Comparison of ENCODE assay signal across 2 cellular contexts in genomic region chr1:6445062-6445763, GRCh38.
TF ChIP-seq lines count a peak whose summit lies in the region.

No MANE protein-coding gene starts in this region.

TF ChIP-seq in SK-N-SH treated with all-trans-retinoic acid at 6 μM for 48 hours, 23 proteins besides CTCF, POLR2A, EP300 and RAD21:
- TF ChIP-seq ZNF70 (CRISPR knock-in tag; IDR thresholded peaks at IDR 0.05) = no peak
- no peak for TF ChIP-seq GLIS3 (CRISPR knock-in tag; IDR thresholded peaks at IDR 0.05)
- no peak for TF ChIP-seq ZFP3 (CRISPR knock-in tag; IDR thresholded peaks at IDR 0.05)
- TF ChIP-seq, protein P1, sequence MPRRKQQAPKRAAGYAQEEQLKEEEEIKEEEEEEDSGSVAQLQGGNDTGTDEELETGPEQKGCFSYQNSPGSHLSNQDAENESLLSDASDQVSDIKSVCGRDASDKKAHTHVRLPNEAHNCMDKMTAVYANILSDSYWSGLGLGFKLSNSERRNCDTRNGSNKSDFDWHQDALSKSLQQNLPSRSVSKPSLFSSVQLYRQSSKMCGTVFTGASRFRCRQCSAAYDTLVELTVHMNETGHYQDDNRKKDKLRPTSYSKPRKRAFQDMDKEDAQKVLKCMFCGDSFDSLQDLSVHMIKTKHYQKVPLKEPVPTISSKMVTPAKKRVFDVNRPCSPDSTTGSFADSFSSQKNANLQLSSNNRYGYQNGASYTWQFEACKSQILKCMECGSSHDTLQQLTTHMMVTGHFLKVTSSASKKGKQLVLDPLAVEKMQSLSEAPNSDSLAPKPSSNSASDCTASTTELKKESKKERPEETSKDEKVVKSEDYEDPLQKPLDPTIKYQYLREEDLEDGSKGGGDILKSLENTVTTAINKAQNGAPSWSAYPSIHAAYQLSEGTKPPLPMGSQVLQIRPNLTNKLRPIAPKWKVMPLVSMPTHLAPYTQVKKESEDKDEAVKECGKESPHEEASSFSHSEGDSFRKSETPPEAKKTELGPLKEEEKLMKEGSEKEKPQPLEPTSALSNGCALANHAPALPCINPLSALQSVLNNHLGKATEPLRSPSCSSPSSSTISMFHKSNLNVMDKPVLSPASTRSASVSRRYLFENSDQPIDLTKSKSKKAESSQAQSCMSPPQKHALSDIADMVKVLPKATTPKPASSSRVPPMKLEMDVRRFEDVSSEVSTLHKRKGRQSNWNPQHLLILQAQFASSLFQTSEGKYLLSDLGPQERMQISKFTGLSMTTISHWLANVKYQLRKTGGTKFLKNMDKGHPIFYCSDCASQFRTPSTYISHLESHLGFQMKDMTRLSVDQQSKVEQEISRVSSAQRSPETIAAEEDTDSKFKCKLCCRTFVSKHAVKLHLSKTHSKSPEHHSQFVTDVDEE (CRISPR knock-in tag; IDR thresholded peaks at IDR 0.05) = no peak
- no peak for TF ChIP-seq CSDC2 (CRISPR knock-in tag; IDR thresholded peaks at IDR 0.05)
- TF ChIP-seq PATZ1 (CRISPR knock-in tag; IDR thresholded peaks at IDR 0.05; ENCODE audit: borderline replicate concordance) = no peak
- no peak for TF ChIP-seq ESRRG (CRISPR knock-in tag; IDR thresholded peaks at IDR 0.05)
- no peak for TF ChIP-seq ZC3H10 (CRISPR knock-in tag; IDR thresholded peaks at IDR 0.05)
- TF ChIP-seq SNAI2 (CRISPR knock-in tag; IDR thresholded peaks at IDR 0.05) = no peak
- TF ChIP-seq ZNF565 (CRISPR knock-in tag; conservative IDR thresholded peaks at IDR 0.05; ENCODE audit: low read depth) = no peak
- TF ChIP-seq ZFP30 (CRISPR knock-in tag; IDR thresholded peaks at IDR 0.05) = no peak

TF ChIP-seq in H1, 55 proteins besides CTCF, POLR2A, EP300 and RAD21:
- TF ChIP-seq BACH1 (IDR thresholded peaks at IDR 0.05; ENCODE audit: low read length) = peak; percentile 35; the same call in 1 of the 2 replicates
- TF ChIP-seq SRF (IDR thresholded peaks at IDR 0.05; ENCODE audit: low read depth, low read length) = no peak
